In the genomic region with DNA sequence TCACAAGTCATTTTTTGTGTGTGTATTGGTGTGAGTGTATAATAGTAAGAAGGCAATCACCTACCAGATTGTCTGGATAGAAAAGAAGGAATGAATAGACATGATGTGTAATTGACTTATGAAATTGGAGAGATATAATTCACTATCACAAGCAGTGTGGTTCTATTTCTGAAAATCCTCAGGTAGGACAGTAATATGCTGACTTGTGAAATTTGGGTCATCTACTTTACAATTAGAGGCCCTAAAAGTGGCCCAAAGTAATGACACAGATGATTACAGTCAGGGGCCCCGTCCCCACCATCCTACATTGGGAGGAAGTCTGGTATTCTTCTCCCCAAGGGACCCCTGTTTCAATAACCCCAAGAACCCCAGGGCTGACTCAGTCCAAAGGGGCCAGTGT, we compare ENCODE assay signal across 35 cellular contexts.
"Had no signal": no experiment of that assay in that cellular context is flagged by ENCODE, and none has a peak within 500 bp of the region (broad histone marks: within the 10 kb centered on the region; RNA-seq: fewer than 3 reads in every experiment).

No MANE protein-coding gene starts in this region.

- DNase-seq: Kasumi-1, MG63, MM.1S, MV-4-11, NCI-H1048, NCI-H1092, NCI-H1092 treated with DMSO at 0.1 percent for 48 hours, NCI-H1105, NCI-H1105 treated with DMSO at 0.1 percent for 48 hours, NCI-H1417, NCI-H1417 treated with DMSO at 0.1 percent for 48 hours, NCI-H1436, NCI-H1436 treated with DMSO at 0.1 percent for 48 hours, NCI-H146, NCI-H1694, NCI-H1694 treated with DMSO at 0.1 percent for 48 hours, NCI-H187, NCI-H187 treated with DMSO at 0.1 percent for 48 hours, NCI-H1930, NCI-H2029, NCI-H2029 treated with DMSO at 0.1 percent for 48 hours, NCI-H2081, NCI-H2081 treated with DMSO at 0.1 percent for 48 hours, NCI-H2107, NCI-H2171, NCI-H2171 treated with DMSO at 0.1 percent for 48 hours, NCI-H2227 treated with DMSO at 0.1 percent for 48 hours, NCI-H226, NCI-H345, NCI-H446, NCI-H446 treated with DMSO at 0.1 percent for 48 hours, NCI-H510A, NCI-H510A treated with DMSO at 0.1 percent for 48 hours, NCI-H524, NCI-H524 treated with DMSO at 0.1 percent for 48 hours had no signal

- H3K9me3 ChIP-seq: MG63 had no signal

- H3K4me3 ChIP-seq: MG63 had no signal

- H3K36me3 ChIP-seq: MG63 had no signal

- H3K27me3 ChIP-seq: MG63 had no signal
